8 cellular contexts compared by ENCODE assay signal in the genomic region with DNA sequence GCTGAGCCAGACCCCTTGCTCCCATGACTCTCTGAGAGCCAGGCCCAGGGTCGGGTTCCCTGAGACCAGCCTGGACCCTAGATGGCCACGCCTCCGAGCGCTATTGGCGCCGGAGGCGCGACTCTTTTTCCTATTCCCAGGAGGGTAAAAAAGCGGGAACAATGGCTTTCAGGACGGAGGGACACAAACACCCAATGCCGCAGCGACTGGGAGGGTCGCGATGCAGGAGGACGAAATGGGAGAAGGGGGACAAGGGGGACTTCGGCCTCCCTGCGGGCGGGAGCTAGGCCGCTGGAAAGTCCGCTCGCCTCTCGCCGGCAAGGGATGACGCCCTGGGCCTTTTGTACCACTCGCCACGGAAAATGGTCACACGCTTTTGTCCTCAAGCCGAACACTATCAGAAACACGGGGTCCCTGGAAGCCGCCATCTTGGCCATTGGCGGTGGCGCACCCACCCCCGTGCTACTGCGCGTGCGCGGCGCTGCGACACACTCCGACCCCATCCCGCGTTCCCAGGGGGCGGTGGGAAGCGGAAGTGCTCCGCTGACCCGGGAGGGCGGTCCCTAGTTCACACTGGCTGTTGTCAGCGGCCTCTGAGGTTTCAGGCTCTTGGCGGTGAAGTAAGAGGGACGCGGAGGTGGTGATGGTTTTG.
DNase-seq lines count a peak whose midpoint lies in the region; ATAC-seq, FAIRE-seq and TF ChIP-seq lines count a peak whose summit lies in the region.

No MANE protein-coding gene starts in this region.

- peak overlapping the region; percentile 86 for H3K9ac ChIP-seq in OCI-LY1 (ENCODE audit: low read length)

- DNase-seq in D341Med (ENCODE audit: low spot score) (peak; percentile 96), HTR-8/SVneo (ENCODE audit: insufficient read length, low spot score) (peak; percentile 83), activated T-cell treated with anti-CD3 and anti-CD28 coated beads for 4 hours (peak; percentile 74), epithelial cell of proximal tubule (ENCODE audit: low read depth) (no peak), mucosa of gallbladder (ENCODE audit: low spot score) (peak; percentile 78)
- DNase-seq in stimulated activated CD8-positive, alpha-beta memory T cell treated with anti-CD3 and anti-CD28 coated beads, Interleukin-4, amount 100 ng/mL, for 24 hours (ENCODE audit: low read depth) = peak; percentile 82

- H3K36me3 ChIP-seq in OCI-LY1 (ENCODE audit: insufficient read depth, low read length) = peaks cover 13% of the 10 kb centered on the region

- peaks cover 15% of the 10 kb centered on the region for H3K4me1 ChIP-seq in OCI-LY1 (ENCODE audit: insufficient read depth, low read length, severe bottlenecking)

- H3K27ac ChIP-seq in OCI-LY1 (ENCODE audit: low read depth, low read length, poor library complexity, severe bottlenecking) = no peak overlapping the region

- H3K9me2 ChIP-seq in OCI-LY1 (ENCODE audit: low read depth, low read length) = no peaks in the 10 kb centered on the region

- peak; percentile 96 for ATAC-seq in GM21381 (IDR thresholded peaks at IDR 0.05; ENCODE audit: unreplicated experiment)

- peak; percentile 72 for FAIRE-seq in HTR-8/SVneo (lab: Jason Lieb, UNC)

- H3K4me3 ChIP-seq in OCI-LY1 (ENCODE audit: low read depth, low read length, poor library complexity, severe bottlenecking) = peak overlapping the region; percentile 78
- peak overlapping the region; percentile 80 for H3K4me3 ChIP-seq in epithelial cell of proximal tubule (ENCODE audit: low read depth, low read length)

- peak overlapping the region; percentile 91 for H3K4me2 ChIP-seq in OCI-LY1 (ENCODE audit: low read length)

- no peaks in the 10 kb centered on the region for H3K9me3 ChIP-seq in OCI-LY1 (ENCODE audit: low read length)

- no peak overlapping the region for H2AFZ ChIP-seq in OCI-LY1 (ENCODE audit: low read length)

- no peaks in the 10 kb centered on the region for H3K27me3 ChIP-seq in OCI-LY1 (ENCODE audit: insufficient read depth, low read length)

- H4K20me1 ChIP-seq in OCI-LY1 (ENCODE audit: insufficient read depth, low read length) = no peaks in the 10 kb centered on the region

- no peak for TF ChIP-seq CTCF in OCI-LY1 (IDR thresholded peaks at IDR 0.05; ENCODE audit: low read length)
- TF ChIP-seq CTCF in epithelial cell of proximal tubule (conservative IDR thresholded peaks at IDR 0.05; ENCODE audit: low read depth, low read length) = no peak

- no peaks in the 10 kb centered on the region for H3F3A ChIP-seq in OCI-LY1 (ENCODE audit: insufficient read depth, low read length)

- no peaks in the 10 kb centered on the region for H3K79me2 ChIP-seq in OCI-LY1 (ENCODE audit: insufficient read depth, low read length)
